ENCODE assay signal across 7 cellular contexts in genomic region chr4:165213991-165214709, GRCh38. TPM values are rescaled to one million over a fixed set of nuclear protein-coding genes. Genes with fewer than 3 reads are reported as not detected.
DNase-seq lines count a peak whose midpoint lies in the region; ATAC-seq and TF ChIP-seq lines count a peak whose summit lies in the region.
"Not testable (repeated sequence)": the region's sequence is repeated elsewhere in the genome, so short reads cannot be mapped to it uniquely, and the experiment has no call there.

No MANE protein-coding gene starts in this region.

- H3K27me3 ChIP-seq in GM23338 (ENCODE audit: insufficient read depth), result not testable (repeated sequence)

- intact Hi-C loops in activated CD4-positive, alpha-beta T cell treated with anti-CD3 and anti-CD28 coated beads for 36 hours (cut with DNase I, micrococcal nuclease); left colon (cut with DNase I, micrococcal nuclease): not testable (repeated sequence)

- H3K9me3 Mint-ChIP-seq in GM23338; activated CD4-positive, alpha-beta T cell treated with anti-CD3 and anti-CD28 coated beads for 36 hours (ENCODE audit: low read depth); activated naive CD4-positive, alpha-beta T cell treated with anti-CD3 and anti-CD28 coated beads, Interleukin-2, amount 50 U/mL, for 24 hours; osteocyte (ENCODE audit: unreplicated experiment): not testable (repeated sequence)

- not testable (repeated sequence) for H3K9me2 ChIP-seq in GM23338 (ENCODE audit: insufficient read depth)

- POLR2A ChIA-PET in activated CD4-positive, alpha-beta T cell treated with anti-CD3 and anti-CD28 coated beads for 36 hours (lab: Charles Lee), result not testable (repeated sequence)

- ATAC-seq in GM23338 (peak; percentile 60), left colon (peak; percentile 58)
- not testable (repeated sequence) for ATAC-seq in activated CD4-positive, alpha-beta T cell treated with anti-CD3 and anti-CD28 coated beads for 36 hours

- CTCF ChIA-PET in activated CD4-positive, alpha-beta T cell treated with anti-CD3 and anti-CD28 coated beads for 36 hours (lab: Charles Lee), result not testable (repeated sequence)

- H3K36me3 Mint-ChIP-seq in GM23338 (ENCODE audit: low read depth); activated naive CD4-positive, alpha-beta T cell treated with anti-CD3 and anti-CD28 coated beads, Interleukin-2, amount 50 U/mL, for 24 hours; osteocyte (ENCODE audit: unreplicated experiment): not testable (repeated sequence)
- H3K36me3 Mint-ChIP-seq in activated CD4-positive, alpha-beta T cell treated with anti-CD3 and anti-CD28 coated beads for 36 hours (ENCODE audit: low read depth), result peaks cover 14% of the 10 kb centered on the region

- 0 out of 2 replicates have a peak overlapping the region, but pooled peaks have one; percentile 20 for H3K27ac ChIP-seq in GM23338 (ENCODE audit: low read depth)
- H3K27ac ChIP-seq in cingulate gyrus (ENCODE audit: low read depth, low read length), result peak overlapping the region; percentile 72

- H3K4me3 Mint-ChIP-seq in GM23338; activated CD4-positive, alpha-beta T cell treated with anti-CD3 and anti-CD28 coated beads for 36 hours; activated naive CD4-positive, alpha-beta T cell treated with anti-CD3 and anti-CD28 coated beads, Interleukin-2, amount 50 U/mL, for 24 hours; osteocyte (ENCODE audit: unreplicated experiment): not testable (repeated sequence)

- H3K27me3 Mint-ChIP-seq in GM23338 (ENCODE audit: insufficient read depth, low read depth, poor library complexity); activated CD4-positive, alpha-beta T cell treated with anti-CD3 and anti-CD28 coated beads for 36 hours; activated naive CD4-positive, alpha-beta T cell treated with anti-CD3 and anti-CD28 coated beads, Interleukin-2, amount 50 U/mL, for 24 hours; osteocyte (ENCODE audit: unreplicated experiment): not testable (repeated sequence)

- not testable (repeated sequence) for H3K36me3 ChIP-seq in GM23338 (ENCODE audit: insufficient read depth)

- not testable (repeated sequence) for H3K27ac Mint-ChIP-seq in GM23338
- H3K27ac Mint-ChIP-seq in activated CD4-positive, alpha-beta T cell treated with anti-CD3 and anti-CD28 coated beads for 36 hours, result peak overlapping the region; percentile 49
- peak overlapping the region; percentile 77 for H3K27ac Mint-ChIP-seq in activated naive CD4-positive, alpha-beta T cell treated with anti-CD3 and anti-CD28 coated beads, Interleukin-2, amount 50 U/mL, for 24 hours
- peak overlapping the region; percentile 24 for H3K27ac Mint-ChIP-seq in osteocyte (ENCODE audit: unreplicated experiment)

- H3K4me3 ChIP-seq in GM23338, result not testable (repeated sequence)

- H3K4me1 ChIP-seq in GM23338 (ENCODE audit: insufficient read depth), result peaks cover 25% of the 10 kb centered on the region

- DNase-seq in GM23338 (ENCODE audit: low spot score); activated CD4-positive, alpha-beta T cell treated with anti-CD3 and anti-CD28 coated beads for 36 hours; left colon; osteocyte (ENCODE audit: extremely low spot score, unreplicated experiment): not testable (repeated sequence)
- peak; percentile 22 for DNase-seq in NCI-H526 treated with DMSO at 0.1 percent for 48 hours (lab: John Stamatoyannopoulos, UW)

- H3K4me1 Mint-ChIP-seq in GM23338 (peaks cover 41% of the 10 kb centered on the region), osteocyte (ENCODE audit: unreplicated experiment) (peaks cover 55% of the 10 kb centered on the region)
- H3K4me1 Mint-ChIP-seq in activated CD4-positive, alpha-beta T cell treated with anti-CD3 and anti-CD28 coated beads for 36 hours, result peaks cover 84% of the 10 kb centered on the region
- peaks cover 93% of the 10 kb centered on the region for H3K4me1 Mint-ChIP-seq in activated naive CD4-positive, alpha-beta T cell treated with anti-CD3 and anti-CD28 coated beads, Interleukin-2, amount 50 U/mL, for 24 hours

- not testable (repeated sequence) for TF ChIP-seq CTCF in GM23338 (conservative IDR thresholded peaks at IDR 0.05; ENCODE audit: low read depth in 2 of 2); osteocyte (IDR thresholded peaks at IDR 0.05)

- H3K79me2 ChIP-seq in GM23338 (replicated peaks; ENCODE audit: insufficient read depth), result peaks cover 55% of the 10 kb centered on the region

- H3F3A ChIP-seq in GM23338 (replicated peaks; ENCODE audit: low read depth), result not testable (repeated sequence)

- not testable (repeated sequence) for H4K20me1 ChIP-seq in GM23338 (replicated peaks; ENCODE audit: insufficient read depth)

- not testable (repeated sequence) for H2AFZ ChIP-seq in GM23338

- 0 out of 2 replicates have a peak overlapping the region, but pooled peaks have one; percentile 46 for H3K4me2 ChIP-seq in GM23338

RNA-seq across cellular contexts. Expression of gene KLHL2, which starts 6.8 kb away (rescaled TPM):
- 12.4 and 14.8 TPM in 2 replicates for total RNA-seq in GM23338 (2014; rRNA removed; shearing (Covaris generic))
- polyA plus RNA-seq in GM23338 (2016; fragmentation: Nextera tagmentation; extraction: Ambion mirVana), result 5.0 and 7.1 TPM in 2 replicates
- total RNA-seq in activated CD4-positive, alpha-beta T cell treated with anti-CD3 and anti-CD28 coated beads for 36 hours, result 10 to 100 TPM; 20.9 to 22.1 TPM
- total RNA-seq in left colon (10 to 100 TPM in 1 of 2 donors, 1 to 10 TPM in 1; 8.9 to 12.8 TPM), osteocyte (19.1 and 20.5 TPM in 2 replicates)
